In genomic region chr12:15638231-15638630, GRCh38 we compare ENCODE assay signal across 1 cellular context.
TF ChIP-seq lines count a peak whose summit lies in the region.

No MANE protein-coding gene starts in this region.

TF ChIP-seq in endothelial cell of umbilical vein, 7 proteins besides CTCF, POLR2A, EP300 and RAD21:
- TF ChIP-seq EZH2 (IDR thresholded peaks at IDR 0.05; ENCODE audit: borderline replicate concordance, low read depth, low read length, severe bottlenecking) (no peak), POLR2AphosphoS5 (IDR thresholded peaks at IDR 0.05; ENCODE audit: insufficient read depth, low read depth, low read length) (no peak), MYC (IDR thresholded peaks at IDR 0.05; ENCODE audit: low read depth, low read length) (no peak), JUN (IDR thresholded peaks at IDR 0.05; ENCODE audit: borderline replicate concordance, insufficient read depth, insufficient read length, low read depth) (no peak), MAX (IDR thresholded peaks at IDR 0.05; ENCODE audit: insufficient read depth, insufficient read length) (no peak), FOS (IDR thresholded peaks at IDR 0.05; ENCODE audit: borderline replicate concordance, insufficient read depth, low read length) (no peak), GATA2 (IDR thresholded peaks at IDR 0.05; ENCODE audit: insufficient read depth, insufficient read length, low read depth, low read length) (no peak)
